Comparison of ENCODE assay signal across 8 cellular contexts in the genomic region with DNA sequence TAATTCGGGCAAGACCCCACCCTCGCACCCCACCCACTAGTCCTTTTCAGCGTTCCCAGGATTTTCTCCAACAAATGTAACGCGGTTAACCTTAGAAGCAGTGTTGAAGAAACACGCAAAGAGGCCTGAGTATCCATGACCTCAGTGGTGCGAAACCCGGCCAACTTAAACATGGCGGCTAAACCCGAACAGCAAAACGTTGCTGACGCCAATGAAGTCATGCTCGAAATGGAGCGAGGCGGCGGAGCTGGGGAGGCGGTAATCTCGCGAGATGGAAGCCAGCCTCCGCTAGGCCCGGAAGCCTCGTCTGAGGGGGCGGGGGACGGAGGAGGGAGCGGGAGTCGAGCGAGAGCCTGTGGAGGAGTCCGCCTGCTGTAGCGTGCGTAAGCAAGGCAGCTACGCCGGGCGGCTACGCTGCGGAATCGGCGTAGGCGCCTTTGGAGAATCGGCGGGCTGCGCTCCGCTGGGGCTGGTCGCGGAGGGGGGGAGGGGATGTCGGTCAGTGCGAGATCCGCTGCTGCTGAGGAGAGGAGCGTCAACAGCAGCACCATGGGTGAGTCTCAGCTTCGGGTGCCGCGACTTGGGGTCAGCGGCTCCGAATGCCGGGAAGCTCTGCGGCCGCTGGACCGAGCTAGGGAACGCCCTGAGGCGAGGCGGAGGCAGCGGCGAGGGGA. TPM values are rescaled to one million over a fixed set of nuclear protein-coding genes. Genes with fewer than 3 reads are reported as not detected.
DNase-seq lines count a peak whose midpoint lies in the region; ATAC-seq and TF ChIP-seq lines count a peak whose summit lies in the region.

A gene (plus strand): TSS at position 340 of the 674 bp plus-strand sequence. CDS start 153 bp downstream, at position 493.

- H3K9me3 ChIP-seq in neuron (ENCODE audit: low read length) = no peaks in the 10 kb centered on the region
- no peaks in the 10 kb centered on the region for H3K9me3 ChIP-seq in subcutaneous abdominal adipose tissue (ENCODE audit: control insufficient read depth in 5 of 5, low read length in 5 of 5)

- CTCF ChIA-PET in HEK293T (lab: Yijun Ruan, JAX) = interaction anchor here (0.6 to 2.8 kb wide), 6 partner anchors 11 to 1414 kb away, joined by 3 to 8 read pairs (median 4); no protein-coding TSS in a partner anchor

- H2AFZ ChIP-seq in neuron (ENCODE audit: low read depth, low read length) = peak within 1 kb of the TSS; percentile 79

- H3K27ac ChIP-seq in foreskin keratinocyte = peak within 1 kb of the TSS; percentile 92
- H3K27ac ChIP-seq in subcutaneous abdominal adipose tissue (ENCODE audit: low read depth, low read length) = peak within 1 kb of the TSS; percentile 91

- peak; percentile 96 for ATAC-seq in foreskin keratinocyte

- no peaks in the 10 kb centered on the region for H3K27me3 ChIP-seq in foreskin keratinocyte
- H3K27me3 ChIP-seq in neuron (ENCODE audit: insufficient read depth, low read length) = no peaks in the 10 kb centered on the region
- H3K27me3 ChIP-seq in subcutaneous abdominal adipose tissue (ENCODE audit: control insufficient read depth in 5 of 5, insufficient read depth in 4 of 5, low read length in 5 of 5) = no peaks in the 10 kb centered on the region

- peak within 1 kb of the TSS; percentile 90 for H3K4me3 ChIP-seq in neuron (ENCODE audit: low read length)
- H3K4me3 ChIP-seq in subcutaneous abdominal adipose tissue (ENCODE audit: low read depth in 1 of 5, low read length in 5 of 5) = peak within 1 kb of the TSS; percentile 81 to 95 (median 89)

- H3K36me3 ChIP-seq in neuron (ENCODE audit: insufficient read depth, low read length) (no peaks in the 10 kb centered on the region), subcutaneous abdominal adipose tissue (ENCODE audit: control insufficient read depth in 5 of 5, insufficient read depth in 5 of 5, low read length in 5 of 5) (no peaks in the 10 kb centered on the region)

- TF ChIP-seq CTCF in foreskin keratinocyte (conservative IDR thresholded peaks at IDR 0.05) = no peak

- POLR2A ChIA-PET in HEK293T (lab: Yijun Ruan, JAX) = interaction anchor here (0.6 to 3.3 kb wide), 30 partner anchors 9 to 566 kb away, joined by 3 to 15 read pairs (median 4); a partner anchor contains a TSS

- in situ Hi-C loops in SK-MEL-5 (cut with HindIII; ENCODE audit: low pct_unique_long_range_greater_than_20kb, low sequenced_read_pairs) = loop anchor here (25.0 kb wide), 1 partner anchor 89 kb away; no protein-coding TSS in a partner anchor

- H3K9ac ChIP-seq in subcutaneous abdominal adipose tissue (ENCODE audit: low read length in 5 of 5) = peak within 1 kb of the TSS; percentile 69 to 95 (median 91)

- H3K4me1 ChIP-seq in foreskin keratinocyte = peaks cover 10% of the 10 kb centered on the region
- peaks cover 7% of the 10 kb centered on the region for H3K4me1 ChIP-seq in neuron (ENCODE audit: insufficient read depth, low read length)
- peaks cover 0 to 37% (median 21%) of the 10 kb centered on the region in 5 donors for H3K4me1 ChIP-seq in subcutaneous abdominal adipose tissue (ENCODE audit: control insufficient read depth in 5 of 5, insufficient read depth in 5 of 5, low read length in 5 of 5)

- peak; percentile 98 for DNase-seq in GF-D8 (lab: John Stamatoyannopoulos, UW)
- peak; percentile 94 for DNase-seq in HEK293T (ENCODE audit: extremely low spot score)
- DNase-seq in MV-4-11 (lab: John Stamatoyannopoulos, UW) = peak; percentile 98
- DNase-seq in SK-MEL-5 (ENCODE audit: low read depth, low spot score) = peak; percentile 100
- DNase-seq in activated naive CD4-positive, alpha-beta T cell treated with Interleukin-2 at 50 U/mL for 16 hours = peak; percentile 99
- DNase-seq in foreskin keratinocyte = peak; percentile 94 to 97

TF ChIP-seq in HEK293T, 16 proteins besides CTCF, POLR2A, EP300 and RAD21:
- peak; percentile 91 for TF ChIP-seq NFRKB (IDR thresholded peaks at IDR 0.05)
- peak; percentile 87 for TF ChIP-seq L3MBTL2 (conservative IDR thresholded peaks at IDR 0.05)
- no peak for TF ChIP-seq HDGF (IDR thresholded peaks at IDR 0.05; ENCODE audit: borderline replicate concordance)
- TF ChIP-seq TARDBP (IDR thresholded peaks at IDR 0.05) = no peak
- peak; percentile 79 for TF ChIP-seq ELF4 (IDR thresholded peaks at IDR 0.05)
- no peak for TF ChIP-seq FOXK2 (IDR thresholded peaks at IDR 0.05)
- TF ChIP-seq LEF1 (IDR thresholded peaks at IDR 0.05; ENCODE audit: borderline replicate concordance) = no peak
- TF ChIP-seq, protein P1, sequence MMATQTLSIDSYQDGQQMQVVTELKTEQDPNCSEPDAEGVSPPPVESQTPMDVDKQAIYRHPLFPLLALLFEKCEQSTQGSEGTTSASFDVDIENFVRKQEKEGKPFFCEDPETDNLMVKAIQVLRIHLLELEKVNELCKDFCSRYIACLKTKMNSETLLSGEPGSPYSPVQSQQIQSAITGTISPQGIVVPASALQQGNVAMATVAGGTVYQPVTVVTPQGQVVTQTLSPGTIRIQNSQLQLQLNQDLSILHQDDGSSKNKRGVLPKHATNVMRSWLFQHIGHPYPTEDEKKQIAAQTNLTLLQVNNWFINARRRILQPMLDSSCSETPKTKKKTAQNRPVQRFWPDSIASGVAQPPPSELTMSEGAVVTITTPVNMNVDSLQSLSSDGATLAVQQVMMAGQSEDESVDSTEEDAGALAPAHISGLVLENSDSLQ (IDR thresholded peaks at IDR 0.05) = 0 out of 2 replicates have a peak, but pooled peaks have one; percentile 24
- no peak for TF ChIP-seq CTBP1 (IDR thresholded peaks at IDR 0.05; ENCODE audit: borderline replicate concordance)
- TF ChIP-seq ZNF384 (IDR thresholded peaks at IDR 0.05) = no peak
- no peak for TF ChIP-seq BHLHE40 (IDR thresholded peaks at IDR 0.05; ENCODE audit: borderline replicate concordance)
- peak; percentile 49; the same call in 1 of the 2 replicates for TF ChIP-seq SP1 (IDR thresholded peaks at IDR 0.05)
- no peak for TF ChIP-seq FOXM1 (IDR thresholded peaks at IDR 0.05; ENCODE audit: borderline replicate concordance)
- TF ChIP-seq SUZ12 (IDR thresholded peaks at IDR 0.05) = no peak
- no peak for TF ChIP-seq FOXA1 (IDR thresholded peaks at IDR 0.05)
- no peak for TF ChIP-seq ARNT (IDR thresholded peaks at IDR 0.05)

RNA-seq across cellular contexts. Expression of the gene that starts here (rescaled TPM):
- 498 and 531 TPM in 2 replicates for total RNA-seq in SK-MEL-5 (2014; rRNA removed; shearing (Covaris generic))
- 253 and 297 TPM in 2 replicates for polyA plus RNA-seq in SK-MEL-5 (2015; cell fraction: cytosol; rRNA removed)
- polyA plus RNA-seq in SK-MEL-5 (2015; cell fraction: nucleus; rRNA removed) = 148 and 219 TPM in 2 replicates
- total RNA-seq in foreskin keratinocyte = 229 and 253 TPM in 2 replicates
- polyA plus RNA-seq in foreskin keratinocyte = 111 and 136 TPM in 2 replicates

Comparison
In these comparisons a context has a peak if more than half of its experiments do, and no peak if none do; other contexts are left out.
1. Peak in every context shown above with its lines: DNase-seq, ATAC-seq, H3K4me3 ChIP-seq and H3K27ac ChIP-seq.